ENCODE assay signal across 13 cellular contexts in genomic region chr11:64998141-64998540, GRCh38. TPM values are rescaled to one million over a fixed set of nuclear protein-coding genes. Genes with fewer than 3 reads are reported as not detected.
A peak's percentile ranks its signal among the peaks of the same experiment; 100 is the strongest.
DNase-seq lines count a peak whose midpoint lies in the region; ATAC-seq and TF ChIP-seq lines count a peak whose summit lies in the region.
"Had no signal": no experiment of that assay in that cellular context is flagged by ENCODE, and none has a peak within 500 bp of the region (broad histone marks: within the 10 kb centered on the region; RNA-seq: fewer than 3 reads in every experiment).

No MANE protein-coding gene starts in this region.

- peak overlapping the region; percentile 63 for H3K4me3 Mint-ChIP-seq in activated CD4-positive, alpha-beta memory T cell treated with anti-CD3 and anti-CD28 coated beads, Interleukin-2, amount 10 ng/mL, durations not matched to agents 7 days and 5 days

- TF ChIP-seq CTCF in mucosa of descending colon (IDR thresholded peaks at IDR 0.05), result no peak

- H3K9me3 ChIP-seq in mucosa of descending colon, result no peaks in the 10 kb centered on the region
- H3K9me3 ChIP-seq: left ventricle myocardium inferior had no signal

- ATAC-seq in mucosa of descending colon, result peak; percentile 24
- no peak for ATAC-seq in HG02678 (IDR thresholded peaks at IDR 0.05; ENCODE audit: unreplicated experiment)
- ATAC-seq in GM21423 (IDR thresholded peaks at IDR 0.05; ENCODE audit: unreplicated experiment), result no peak

- H3K36me3 ChIP-seq in mucosa of descending colon (ENCODE audit: low read depth), result no peaks in the 10 kb centered on the region
- H3K36me3 ChIP-seq: left ventricle myocardium inferior had no signal

- intact Hi-C loops in mucosa of descending colon (cut with DNase I, micrococcal nuclease), result no loop called here

- H3K36me3 Mint-ChIP-seq in activated CD4-positive, alpha-beta memory T cell treated with anti-CD3 and anti-CD28 coated beads, Interleukin-2, amount 10 ng/mL, durations not matched to agents 7 days and 5 days (ENCODE audit: low read depth), result no peaks in the 10 kb centered on the region

- H3K4me3 ChIP-seq in mucosa of descending colon, result no peak overlapping the region
- H3K4me3 ChIP-seq: left ventricle myocardium inferior had no signal

- H3K27ac Mint-ChIP-seq in activated CD4-positive, alpha-beta memory T cell treated with anti-CD3 and anti-CD28 coated beads, Interleukin-2, amount 10 ng/mL, durations not matched to agents 7 days and 5 days, result peak overlapping the region; percentile 85

- H3K27me3 Mint-ChIP-seq in activated CD4-positive, alpha-beta memory T cell treated with anti-CD3 and anti-CD28 coated beads, Interleukin-2, amount 10 ng/mL, durations not matched to agents 7 days and 5 days, result no peaks in the 10 kb centered on the region

- CTCF ChIA-PET in activated CD4-positive, alpha-beta memory T cell treated with anti-CD3 and anti-CD28 coated beads, Interleukin-2, amount 10 ng/mL, durations not matched to agents 7 days and 5 days (lab: Charles Lee), result interaction anchor here (0.9 to 2.2 kb wide), 6 partner anchors 15 to 220 kb away, joined by 3 to 21 read pairs (median 3); partner anchors contain the start of genes ARL2 and SF1

- peaks cover 35% of the 10 kb centered on the region for H3K4me1 Mint-ChIP-seq in activated CD4-positive, alpha-beta memory T cell treated with anti-CD3 and anti-CD28 coated beads, Interleukin-2, amount 10 ng/mL, durations not matched to agents 7 days and 5 days

- DNase-seq in NCI-H82 (lab: John Stamatoyannopoulos, UW), result peak; percentile 23
- DNase-seq in NCI-H82 treated with DMSO at 0.1 percent for 48 hours (lab: John Stamatoyannopoulos, UW; ENCODE audit: unreplicated experiment), result no peak
- peak; percentile 38 for DNase-seq in HT-29 (ENCODE audit: low spot score)
- peak; percentile 27 for DNase-seq in activated CD4-positive, alpha-beta memory T cell treated with anti-CD3 and anti-CD28 coated beads, Interleukin-2, amount 10 ng/mL, durations not matched to agents 7 days and 5 days
- peak in 1 of 3 donors; percentile 56 for DNase-seq in mucosa of descending colon
- DNase-seq in activated CD4-positive, CD25-positive, alpha-beta regulatory T cell (lab: John Stamatoyannopoulos, UW), result no peak
- DNase-seq: left ventricle myocardium inferior; stimulated activated CD4-positive, alpha-beta T cell treated with anti-CD3 and anti-CD28 coated beads, Interleukin-4, amount 100 ng/mL, for 4 hours; substantia nigra had no signal

- POLR2A ChIA-PET in activated CD4-positive, alpha-beta memory T cell treated with anti-CD3 and anti-CD28 coated beads, Interleukin-2, amount 10 ng/mL, durations not matched to agents 7 days and 5 days (lab: Charles Lee), result interaction anchor here (1.0 to 2.4 kb wide), 5 partner anchors 9 to 74 kb away, joined by 3 to 9 read pairs (median 5); partner anchors contain the start of genes ARL2, MAJIN, PPP2R5B and SAC3D1

- no peaks in the 10 kb centered on the region for H3K9me3 Mint-ChIP-seq in activated CD4-positive, alpha-beta memory T cell treated with anti-CD3 and anti-CD28 coated beads, Interleukin-2, amount 10 ng/mL, durations not matched to agents 7 days and 5 days

- H3K4me1 ChIP-seq in mucosa of descending colon (ENCODE audit: low read depth), result peaks cover 33% of the 10 kb centered on the region

RNA-seq across cellular contexts. Expression of gene BATF2, which starts 1.4 kb away (rescaled TPM):
- total RNA-seq in HT-29 (2014; rRNA removed; shearing (Covaris generic)), result 1.6 and 2.5 TPM in 2 replicates
- under 1 TPM; 0.30 to 0.53 TPM for total RNA-seq in activated CD4-positive, alpha-beta memory T cell treated with anti-CD3 and anti-CD28 coated beads, Interleukin-2, amount 10 ng/mL, durations not matched to agents 7 days and 5 days
- 10 to 100 TPM; 12.7 to 25.3 (median 18.0) TPM for total RNA-seq in mucosa of descending colon
- total RNA-seq: Daoy had no signal

RNA-seq across cellular contexts. Expression of gene ARL2, which starts 15.8 kb away (rescaled TPM):
- total RNA-seq in HT-29 (2014; rRNA removed; shearing (Covaris generic)), result 103 and 104 TPM in 2 replicates
- 10 to 100 TPM; 58.5 to 59.4 TPM for total RNA-seq in activated CD4-positive, alpha-beta memory T cell treated with anti-CD3 and anti-CD28 coated beads, Interleukin-2, amount 10 ng/mL, durations not matched to agents 7 days and 5 days
- total RNA-seq in mucosa of descending colon, result 10 to 100 TPM; 70.1 to 90.6 (median 71.4) TPM

RNA-seq across cellular contexts. Expression of gene MAJIN, which starts 26.2 kb away (rescaled TPM):
- not detected in 2 replicates for total RNA-seq in HT-29 (2014; rRNA removed; shearing (Covaris generic))
- under 1 TPM; 0.15 to 0.33 TPM for total RNA-seq in activated CD4-positive, alpha-beta memory T cell treated with anti-CD3 and anti-CD28 coated beads, Interleukin-2, amount 10 ng/mL, durations not matched to agents 7 days and 5 days
- total RNA-seq in mucosa of descending colon, result not detected
- total RNA-seq: Daoy, left ventricle myocardium inferior, posterior vena cava had no signal

RNA-seq across cellular contexts. Expression of gene SNX15, which starts 29.1 kb away (rescaled TPM):
- 26.5 and 36.1 TPM in 2 replicates for total RNA-seq in HT-29 (2014; rRNA removed; shearing (Covaris generic))
- 10 to 100 TPM; 24.3 to 24.6 TPM for total RNA-seq in activated CD4-positive, alpha-beta memory T cell treated with anti-CD3 and anti-CD28 coated beads, Interleukin-2, amount 10 ng/mL, durations not matched to agents 7 days and 5 days
- 10 to 100 TPM; 28.5 to 46.6 (median 42.8) TPM for total RNA-seq in mucosa of descending colon

RNA-seq across cellular contexts. Expression of gene SAC3D1, which starts 42.9 kb away (rescaled TPM):
- total RNA-seq in HT-29 (2014; rRNA removed; shearing (Covaris generic)), result 52.4 and 52.5 TPM in 2 replicates
- 10 to 100 TPM; 24.2 to 24.8 TPM for total RNA-seq in activated CD4-positive, alpha-beta memory T cell treated with anti-CD3 and anti-CD28 coated beads, Interleukin-2, amount 10 ng/mL, durations not matched to agents 7 days and 5 days
- total RNA-seq in mucosa of descending colon, result 10 to 100 TPM in 2 of 3 donors, 1 to 10 TPM in 1; 8.5 to 13.1 (median 11.8) TPM

Comparison
In these comparisons a context has a peak if more than half of its experiments do, and no peak if none do; other contexts are left out.
1. DNase-seq: peak in NCI-H82 (single experiment), HT-29 (single experiment) and activated CD4-positive, alpha-beta memory T cell treated with anti-CD3 and anti-CD28 coated beads, Interleukin-2, amount 10 ng/mL, durations not matched to agents 7 days and 5 days (single experiment); none in NCI-H82 treated with DMSO at 0.1 percent for 48 hours (single experiment) and activated CD4-positive, CD25-positive, alpha-beta regulatory T cell (0 of 4).